In genomic region chr10:71270301-71270777, GRCh38 we compare ENCODE assay signal across 8 cellular contexts. TPM values are rescaled to one million over a fixed set of nuclear protein-coding genes. Genes with fewer than 3 reads are reported as not detected.
A peak's percentile ranks its signal among the peaks of the same experiment; 100 is the strongest.
DNase-seq lines count a peak whose midpoint lies in the region; ATAC-seq, FAIRE-seq and TF ChIP-seq lines count a peak whose summit lies in the region.

No MANE protein-coding gene starts in this region.

- H3K9me1 ChIP-seq in endothelial cell of umbilical vein (replicated peaks; ENCODE audit: control insufficient read depth, extremely low read depth, insufficient read depth, low read length), result no peaks in the 10 kb centered on the region

- H3F3A ChIP-seq in MM.1S (ENCODE audit: insufficient read depth, low read length), result no peaks in the 10 kb centered on the region

- H3K4me1 ChIP-seq in MM.1S (ENCODE audit: low read length), result no peaks in the 10 kb centered on the region
- peaks cover 19% of the 10 kb centered on the region for H3K4me1 ChIP-seq in endothelial cell of umbilical vein (ENCODE audit: control insufficient read depth, extremely low read depth, insufficient read depth, low read length)
- peaks cover 14% of the 10 kb centered on the region for H3K4me1 ChIP-seq in mesendoderm (ENCODE audit: control insufficient read depth, low read depth, low read length)

- no peak overlapping the region for H4K5ac ChIP-seq in mesendoderm (ENCODE audit: low read length)

- POLR2A ChIA-PET in endothelial cell of umbilical vein (lab: Charles Lee), result interaction anchor here (0.5 to 0.6 kb wide), 2 partner anchors 29 to 761 kb away, joined by 3 read pairs; no protein-coding TSS in a partner anchor

- no peaks in the 10 kb centered on the region for H3K9me3 ChIP-seq in MM.1S (replicated peaks; ENCODE audit: insufficient read depth, low read length)
- H3K9me3 ChIP-seq in endothelial cell of umbilical vein (replicated peaks; ENCODE audit: control insufficient read depth, insufficient read depth, low read length), result no peaks in the 10 kb centered on the region

- CTCF ChIA-PET in endothelial cell of umbilical vein (lab: Charles Lee), result interaction anchor here (0.5 to 3.9 kb wide), 36 partner anchors 8 to 376 kb away, joined by 3 to 97 read pairs (median 5); partner anchors contain the start of gene UNC5B

- H2AFZ ChIP-seq in MM.1S (ENCODE audit: low read length) (no peak overlapping the region), endothelial cell of umbilical vein (ENCODE audit: low read depth, low read length) (no peak overlapping the region)

- TF ChIP-seq CTCF in MM.1S (IDR thresholded peaks at IDR 0.05; ENCODE audit: low read length) (peak; percentile 60), endothelial cell of umbilical vein (IDR thresholded peaks at IDR 0.05; ENCODE audit: extremely low read depth in 1 of 2, insufficient read depth in 1 of 2, low read depth in 1 of 2, low read length in 2 of 2) (peak; percentile 66 to 80)

- no peak overlapping the region for H2AK5ac ChIP-seq in mesendoderm (ENCODE audit: low read length)

- BruUV-seq in endothelial cell of umbilical vein (replicated peaks; lab: Mats Ljungman, UMichigan), result no TSS peak

- no peak for ATAC-seq in HG02981 (IDR thresholded peaks at IDR 0.05; ENCODE audit: unreplicated experiment)

- DNase-seq in activated CD4-positive, alpha-beta T cell treated with anti-CD3 and anti-CD28 coated beads for 48 hours, result peak; percentile 56
- DNase-seq in activated CD4-positive, alpha-beta T cell treated with anti-CD3 and anti-CD28 coated beads for 1 hour, result no peak
- DNase-seq in MM.1S, result peak; percentile 61
- DNase-seq in SKM-1 treated with dmso at 0.1 percent for 144 hours (lab: John Stamatoyannopoulos, UW; ENCODE audit: unreplicated experiment), result peak; percentile 62
- DNase-seq in endothelial cell of umbilical vein (ENCODE audit: low read depth, low spot score), result peak; percentile 54
- DNase-seq in mesendoderm, result peak; percentile 95
- peak; percentile 84 for DNase-seq in urothelium cell line (ENCODE audit: low spot score)

- H4K20me1 ChIP-seq in MM.1S (ENCODE audit: insufficient read depth, low read length), result no peaks in the 10 kb centered on the region
- no peaks in the 10 kb centered on the region for H4K20me1 ChIP-seq in endothelial cell of umbilical vein (replicated peaks; ENCODE audit: control insufficient read depth, extremely low read depth, insufficient read depth, low read length)

- peaks cover 5% of the 10 kb centered on the region for H3K79me1 ChIP-seq in mesendoderm (ENCODE audit: low read length)

- no peaks in the 10 kb centered on the region for H3K79me2 ChIP-seq in MM.1S (ENCODE audit: low read length)
- no peaks in the 10 kb centered on the region for H3K79me2 ChIP-seq in endothelial cell of umbilical vein (ENCODE audit: control insufficient read depth, insufficient read depth, low read length)
- H3K79me2 ChIP-seq in mesendoderm (ENCODE audit: control insufficient read depth, insufficient read depth, low read length), result peaks cover 3% of the 10 kb centered on the region

- dilution Hi-C loops in endothelial cell of umbilical vein (cut with MboI; ENCODE audit: extremely low pct_ligation_motif_present, low sequenced_read_pairs), result no loop called here

- H4K8ac ChIP-seq in mesendoderm (ENCODE audit: low read depth, low read length), result no peak overlapping the region

- H3K9ac ChIP-seq in MM.1S (ENCODE audit: low read length) (no peak overlapping the region), endothelial cell of umbilical vein (replicated peaks; ENCODE audit: extremely low read depth, insufficient read depth, low read length) (no peak overlapping the region), mesendoderm (ENCODE audit: low read length) (peak overlapping the region; percentile 41)

- H2BK5ac ChIP-seq in mesendoderm (ENCODE audit: low read length), result no peak overlapping the region

- no peak overlapping the region for H3K4ac ChIP-seq in mesendoderm (ENCODE audit: low read depth, low read length)

- H3K4me2 ChIP-seq in MM.1S (ENCODE audit: low read depth, low read length) (no peak overlapping the region), endothelial cell of umbilical vein (ENCODE audit: insufficient read depth, low read length) (no peak overlapping the region), mesendoderm (ENCODE audit: low read length) (no peak overlapping the region)

- H3K36me3 ChIP-seq in MM.1S (replicated peaks; ENCODE audit: insufficient read depth, low read length), result no peaks in the 10 kb centered on the region
- H3K36me3 ChIP-seq in endothelial cell of umbilical vein (ENCODE audit: control insufficient read depth in 2 of 2, extremely low read depth in 1 of 2, insufficient read depth in 2 of 2, low read length in 2 of 2), result no peaks in the 10 kb centered on the region
- H3K36me3 ChIP-seq in mesendoderm (ENCODE audit: control insufficient read depth, insufficient read depth, low read length), result no peaks in the 10 kb centered on the region

- H3K27ac ChIP-seq in MM.1S (ENCODE audit: low read length) (no peak overlapping the region), endothelial cell of umbilical vein (ENCODE audit: insufficient read depth, low read depth, low read length) (peak overlapping the region; percentile 82), mesendoderm (ENCODE audit: low read depth, low read length) (no peak overlapping the region)

- TF ChIP-seq POLR2A in endothelial cell of umbilical vein (IDR thresholded peaks at IDR 0.05; ENCODE audit: low read depth, low read length), result no peak

- WGBS in mesendoderm (ENCODE audit: extremely low coverage, insufficient coverage, low lambda C conversion rate), result no CpG with 5 or more reads among the region's 7 CpGs

- no peak overlapping the region for H3K18ac ChIP-seq in mesendoderm (ENCODE audit: low read length)

- H3K23ac ChIP-seq in mesendoderm (ENCODE audit: low read length), result peak overlapping the region; percentile 15

- H3K27me3 ChIP-seq in MM.1S (replicated peaks; ENCODE audit: insufficient read depth, low read length), result peaks cover 20% of the 10 kb centered on the region
- H3K27me3 ChIP-seq in endothelial cell of umbilical vein (ENCODE audit: control insufficient read depth in 2 of 2, insufficient read depth in 2 of 2, low read length in 2 of 2), result no peaks in the 10 kb centered on the region
- no peaks in the 10 kb centered on the region for H3K27me3 ChIP-seq in mesendoderm (ENCODE audit: insufficient read depth, low read length, poor library complexity)

- peak; percentile 64 for FAIRE-seq in endothelial cell of umbilical vein (lab: Jason Lieb, UNC)
- FAIRE-seq in urothelium cell line (lab: Jason Lieb, UNC), result no peak

- H2BK120ac ChIP-seq in mesendoderm (ENCODE audit: low read depth, low read length), result no peak overlapping the region

- intact Hi-C loops in endothelial cell of umbilical vein (cut with micrococcal nuclease), result loop anchor here (1.0 to 5.0 kb wide), 3 partner anchors 15 to 343 kb away; no protein-coding TSS in a partner anchor

- H2BK15ac ChIP-seq in mesendoderm (replicated peaks; ENCODE audit: low read depth), result no peak overlapping the region

- no peak overlapping the region for H3K4me3 ChIP-seq in MM.1S (ENCODE audit: low read length)
- H3K4me3 ChIP-seq in endothelial cell of umbilical vein (replicated peaks in 1 of 3; ENCODE audit: insufficient read depth in 1 of 3, low read depth in 1 of 3, low read length in 3 of 3), result no peak overlapping the region
- H3K4me3 ChIP-seq in mesendoderm (ENCODE audit: low read length), result no peak overlapping the region

- H3K9me2 ChIP-seq in MM.1S (replicated peaks; ENCODE audit: insufficient read depth, low read length), result no peaks in the 10 kb centered on the region

- H3K56ac ChIP-seq in mesendoderm (ENCODE audit: low read length), result peak overlapping the region; percentile 71

TF ChIP-seq in endothelial cell of umbilical vein, 7 proteins besides CTCF, POLR2A, EP300 and RAD21:
- TF ChIP-seq JUN (IDR thresholded peaks at IDR 0.05; ENCODE audit: borderline replicate concordance, insufficient read depth, insufficient read length, low read depth) (no peak), FOS (IDR thresholded peaks at IDR 0.05; ENCODE audit: borderline replicate concordance, insufficient read depth, low read length) (no peak), POLR2AphosphoS5 (IDR thresholded peaks at IDR 0.05; ENCODE audit: insufficient read depth, low read depth, low read length) (no peak), MAX (IDR thresholded peaks at IDR 0.05; ENCODE audit: insufficient read depth, insufficient read length) (no peak), MYC (IDR thresholded peaks at IDR 0.05; ENCODE audit: low read depth, low read length) (no peak), GATA2 (IDR thresholded peaks at IDR 0.05; ENCODE audit: insufficient read depth, insufficient read length, low read depth, low read length) (no peak), EZH2 (IDR thresholded peaks at IDR 0.05; ENCODE audit: borderline replicate concordance, low read depth, low read length, severe bottlenecking) (no peak)

RNA-seq across cellular contexts. Expression of gene SLC29A3, which starts 48.7 kb away (rescaled TPM):
- total RNA-seq in endothelial cell of umbilical vein, result 3.5 and 5.0 TPM in 2 replicates
- polyA plus RNA-seq in endothelial cell of umbilical vein, result 8.7 and 9.1 TPM in 2 replicates
- polyA plus RNA-seq in endothelial cell of umbilical vein (2011; cell fraction: cytosol; rRNA removed), result 4.0 and 4.3 TPM in 2 replicates
- 2.5 and 3.3 TPM in 2 replicates for polyA plus RNA-seq in endothelial cell of umbilical vein (2011; cell fraction: nucleus; rRNA removed)
- 7.0 and 8.4 TPM in 2 replicates for polyA plus RNA-seq in endothelial cell of umbilical vein (2012)
- polyA minus RNA-seq in endothelial cell of umbilical vein, result 6.4 and 6.9 TPM in 2 replicates
- 5.1 TPM for polyA minus RNA-seq in endothelial cell of umbilical vein (2011; cell fraction: cytosol; rRNA and poly(A)+ RNA removed)
- polyA minus RNA-seq in endothelial cell of umbilical vein (2011; cell fraction: nucleus; rRNA and poly(A)+ RNA removed), result 2.4 and 2.7 TPM in 2 replicates
- polyA plus RNA-seq in mesendoderm (2013, experiment 1 of 2), result 9.4 TPM
- polyA plus RNA-seq in mesendoderm (2013, experiment 2 of 2), result 8.8 TPM

RNA-seq across cellular contexts. Expression of gene UNC5B, which starts 58.0 kb away (rescaled TPM):
- 2.5 and 5.4 TPM in 2 replicates for total RNA-seq in endothelial cell of umbilical vein
- polyA plus RNA-seq in endothelial cell of umbilical vein, result 0.39 and 0.57 TPM in 2 replicates
- polyA plus RNA-seq in endothelial cell of umbilical vein (2011; cell fraction: cytosol; rRNA removed), result 0.37 and 0.45 TPM in 2 replicates
- 0.73 and 0.76 TPM in 2 replicates for polyA plus RNA-seq in endothelial cell of umbilical vein (2011; cell fraction: nucleus; rRNA removed)
- 0.18 and 0.37 TPM in 2 replicates for polyA plus RNA-seq in endothelial cell of umbilical vein (2012)
- 0.39 and 0.49 TPM in 2 replicates for polyA minus RNA-seq in endothelial cell of umbilical vein
- 3.7 TPM for polyA minus RNA-seq in endothelial cell of umbilical vein (2011; cell fraction: cytosol; rRNA and poly(A)+ RNA removed)
- polyA minus RNA-seq in endothelial cell of umbilical vein (2011; cell fraction: nucleus; rRNA and poly(A)+ RNA removed), result 0.24 and 0.29 TPM in 2 replicates
- polyA plus RNA-seq in mesendoderm (2013, experiment 1 of 2), result 8.2 TPM
- 8.1 TPM for polyA plus RNA-seq in mesendoderm (2013, experiment 2 of 2)
